ENCODE assay signal across 23 cellular contexts in the genomic region with DNA sequence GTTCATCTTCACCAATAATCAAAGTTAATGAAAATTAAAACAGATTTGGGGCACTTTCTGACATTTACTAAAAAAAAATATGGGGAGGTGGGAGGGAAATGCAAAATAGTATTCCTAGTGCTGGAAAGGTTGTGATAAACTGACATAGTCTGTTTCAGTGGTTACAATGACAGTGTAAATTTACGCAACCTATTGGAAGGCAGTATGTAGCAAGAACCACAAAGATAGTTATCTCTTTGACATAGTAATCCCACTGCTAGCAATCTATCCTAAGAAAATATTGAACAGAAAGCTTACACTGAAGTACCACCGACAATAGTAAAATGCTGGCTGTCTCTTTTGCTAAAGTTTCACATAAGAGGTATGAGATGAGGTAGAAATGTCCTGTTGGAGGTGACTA. TPM values are rescaled to one million over a fixed set of nuclear protein-coding genes. Genes with fewer than 3 reads are reported as not detected.
"Had no signal": no experiment of that assay in that cellular context is flagged by ENCODE, and none has a peak within 500 bp of the region (broad histone marks: within the 10 kb centered on the region; RNA-seq: fewer than 3 reads in every experiment).

No MANE protein-coding gene starts in this region.

- ATAC-seq: activated CD8-positive, alpha-beta T cell treated with anti-CD3 and anti-CD28 coated beads for 36 hours; activated T-helper 17 cell treated with anti-CD3 and anti-CD28 coated beads, Interleukin-2, amount 50 U/mL, for 72 hours; lower lobe of right lung; natural killer cell treated with Interleukin-12 subunit alpha and Interleukin-12 subunit beta and Interleukin-15 and Interleukin-18, amount 100 ng/mL, for 72 hours; stimulated activated naive CD8-positive, alpha-beta T cell treated with anti-CD3 and anti-CD28 coated beads, Interleukin-15, Interleukin-2, amounts not matched to agents 100 U/mL and 50 U/mL, for 24 hours had no signal

- H3K4me3 Mint-ChIP-seq: activated CD4-positive, alpha-beta T cell treated with anti-CD3 and anti-CD28 coated beads, Interleukin-2, amount 10 ng/mL, durations not matched to agents 24 days and 14 days; activated CD8-positive, alpha-beta T cell treated with anti-CD3 and anti-CD28 coated beads for 36 hours; activated naive CD8-positive, alpha-beta T cell treated with anti-CD3 and anti-CD28 coated beads, Interleukin-2, amount 10 ng/mL, durations not matched to agents 7 days and 5 days; activated T-helper 17 cell treated with anti-CD3 and anti-CD28 coated beads, Interleukin-2, amount 50 U/mL, for 72 hours; brain; mesothelial cell of epicardium; natural killer cell treated with Interleukin-12 subunit alpha and Interleukin-12 subunit beta and Interleukin-15 and Interleukin-18, amount 100 ng/mL, for 72 hours had no signal

- H3K36me3 Mint-ChIP-seq: activated naive CD8-positive, alpha-beta T cell treated with anti-CD3 and anti-CD28 coated beads, Interleukin-2, amount 10 ng/mL, durations not matched to agents 7 days and 5 days; brain; mesothelial cell of epicardium; natural killer cell treated with Interleukin-12 subunit alpha and Interleukin-12 subunit beta and Interleukin-15 and Interleukin-18, amount 100 ng/mL, for 72 hours had no signal

- H3K9me3 Mint-ChIP-seq: activated CD4-positive, alpha-beta T cell treated with anti-CD3 and anti-CD28 coated beads, Interleukin-2, amount 10 ng/mL, durations not matched to agents 24 days and 14 days; activated CD8-positive, alpha-beta T cell treated with anti-CD3 and anti-CD28 coated beads for 36 hours; activated naive CD8-positive, alpha-beta T cell treated with anti-CD3 and anti-CD28 coated beads, Interleukin-2, amount 10 ng/mL, durations not matched to agents 7 days and 5 days; activated T-helper 17 cell treated with anti-CD3 and anti-CD28 coated beads, Interleukin-2, amount 50 U/mL, for 72 hours; mesothelial cell of epicardium; natural killer cell treated with Interleukin-12 subunit alpha and Interleukin-12 subunit beta and Interleukin-15 and Interleukin-18, amount 100 ng/mL, for 72 hours had no signal

- H3K4me1 ChIP-seq: uterus had no signal

- H3K36me3 ChIP-seq: lower lobe of right lung, tibial nerve, uterus had no signal

- H3K27me3 ChIP-seq: tibial nerve, uterus had no signal

- H3K9me3 ChIP-seq: lower lobe of right lung, tibial nerve, uterus had no signal

- H3K27ac Mint-ChIP-seq: activated CD4-positive, alpha-beta T cell treated with anti-CD3 and anti-CD28 coated beads, Interleukin-2, amount 10 ng/mL, durations not matched to agents 24 days and 14 days; activated CD8-positive, alpha-beta T cell treated with anti-CD3 and anti-CD28 coated beads for 36 hours; activated naive CD8-positive, alpha-beta T cell treated with anti-CD3 and anti-CD28 coated beads, Interleukin-2, amount 10 ng/mL, durations not matched to agents 7 days and 5 days; activated T-helper 17 cell treated with anti-CD3 and anti-CD28 coated beads, Interleukin-2, amount 50 U/mL, for 72 hours; brain; mesothelial cell of epicardium; natural killer cell treated with Interleukin-12 subunit alpha and Interleukin-12 subunit beta and Interleukin-15 and Interleukin-18, amount 100 ng/mL, for 72 hours had no signal

- H3K4me1 Mint-ChIP-seq: activated CD4-positive, alpha-beta T cell treated with anti-CD3 and anti-CD28 coated beads, Interleukin-2, amount 10 ng/mL, durations not matched to agents 24 days and 14 days; activated naive CD8-positive, alpha-beta T cell treated with anti-CD3 and anti-CD28 coated beads, Interleukin-2, amount 10 ng/mL, durations not matched to agents 7 days and 5 days; activated T-helper 17 cell treated with anti-CD3 and anti-CD28 coated beads, Interleukin-2, amount 50 U/mL, for 72 hours; brain had no signal

- H3K4me3 ChIP-seq: lower lobe of right lung, tibial nerve, uterus had no signal

- DNase-seq: activated CD4-positive, alpha-beta T cell treated with anti-CD3 and anti-CD28 coated beads, Interleukin-2, amount 10 ng/mL, durations not matched to agents 24 days and 14 days; activated CD8-positive, alpha-beta T cell treated with anti-CD3 and anti-CD28 coated beads for 36 hours; activated naive CD4-positive, alpha-beta T cell treated with Interleukin-2 at 50 U/mL for 16 hours; activated naive CD8-positive, alpha-beta T cell treated with anti-CD3 and anti-CD28 coated beads, Interleukin-2, amount 10 ng/mL, durations not matched to agents 7 days and 5 days; activated T-cell treated with anti-CD3 and anti-CD28 coated beads, Interleukin-2, amount 50 U/mL, for 1 hour; anterior cingulate cortex; caudate nucleus; foreskin melanocyte; glutamatergic neuron; hippocampal formation; lower lobe of right lung; retina; stimulated activated CD4-positive, alpha-beta T cell treated with anti-CD3 and anti-CD28 coated beads, Interleukin-12 subunit alpha, Interleukin-12 subunit beta, amount 100 ng/mL, for 4 hours; stimulated activated CD4-positive, alpha-beta T cell treated with anti-CD3 and anti-CD28 coated beads, Interleukin-1b, Interleukin-23, amount 100 ng/mL, for 48 hours; stimulated activated naive CD8-positive, alpha-beta T cell treated with anti-CD3 and anti-CD28 coated beads, Interleukin-15, Interleukin-2, amounts not matched to agents 100 U/mL and 50 U/mL, for 24 hours; substantia nigra; T1000; uterus had no signal

- H3K27ac ChIP-seq: lower lobe of right lung, tibial nerve, uterus had no signal

RNA-seq across cellular contexts. Expression of a gene that starts 15.1 kb away (rescaled TPM):
- total RNA-seq: activated naive CD8-positive, alpha-beta T cell treated with anti-CD3 and anti-CD28 coated beads, Interleukin-2, amount 10 ng/mL, durations not matched to agents 7 days and 5 days had no signal
